In the genomic region with DNA sequence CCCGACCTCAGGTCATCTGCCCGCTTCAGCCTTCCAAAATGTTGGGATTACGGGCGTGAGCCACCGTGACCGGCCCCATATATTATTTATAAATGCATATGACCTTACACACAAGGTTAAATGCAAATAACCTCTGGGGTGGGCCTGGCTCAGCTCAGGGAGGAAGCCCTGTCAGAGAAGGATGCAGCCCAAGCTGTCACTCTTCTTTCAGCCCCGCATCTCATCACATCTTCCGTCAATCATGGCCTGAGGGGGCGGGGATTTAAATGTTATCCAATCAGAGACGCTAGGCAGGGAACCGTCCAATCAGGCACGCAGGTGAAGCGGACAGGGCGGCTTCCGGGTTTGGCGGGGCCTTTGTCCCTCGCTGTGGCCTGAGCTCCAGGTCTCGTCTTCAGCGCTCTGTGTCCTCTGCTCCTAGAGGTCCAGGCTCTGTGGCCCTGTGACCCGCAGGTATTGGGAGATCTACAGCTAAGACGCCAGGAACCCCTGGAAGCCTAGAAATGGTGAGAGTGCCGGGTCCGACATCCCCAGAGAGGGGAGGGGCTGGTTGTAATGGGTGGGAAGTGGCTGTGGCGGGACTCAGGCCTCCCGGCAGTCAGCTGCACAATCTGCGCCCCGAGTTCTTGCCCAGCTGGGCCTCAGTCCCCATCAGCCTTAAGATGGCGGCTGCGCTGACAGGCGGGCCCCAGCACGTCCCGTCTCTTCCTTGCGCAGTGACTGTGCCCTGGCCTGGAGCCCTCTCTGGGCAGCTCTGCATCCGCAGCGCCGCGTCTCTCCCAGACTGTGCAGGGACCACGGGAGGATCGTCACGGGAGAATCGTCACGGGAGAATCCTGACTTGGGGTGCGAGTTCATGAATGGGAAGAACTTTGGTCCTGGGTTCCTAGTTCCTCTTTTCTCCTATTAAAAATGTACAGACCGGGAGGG, we compare ENCODE assay signal across 8 cellular contexts. TPM values are rescaled to one million over a fixed set of nuclear protein-coding genes. Genes with fewer than 3 reads are reported as not detected.
DNase-seq lines count a peak whose midpoint lies in the region; ATAC-seq and TF ChIP-seq lines count a peak whose summit lies in the region.

A gene (plus strand): TSS at position 360 of the 930 bp plus-strand sequence. CDS start 144 bp downstream, at position 504.

- no peaks in the 10 kb centered on the region for H3K9me3 Mint-ChIP-seq in activated B cell treated with CpG ODN at 0.5 μM for 24 hours

- H3K27me3 ChIP-seq in AG04450 (ENCODE audit: control insufficient read depth, insufficient read depth, low read length), result no peaks in the 10 kb centered on the region

- POLR2A ChIA-PET in AG04450 (lab: Yijun Ruan, JAX) (interaction anchor here (0.5 to 1.9 kb wide), 8 partner anchors 14 to 816 kb away, joined by 3 to 10 read pairs (median 4); a partner anchor contains a TSS), activated B cell treated with CpG ODN at 0.5 μM for 24 hours (lab: Charles Lee) (interaction anchor here (0.6 to 2.1 kb wide), 19 partner anchors 9 to 977 kb away, joined by 3 to 33 read pairs (median 7); a partner anchor contains a TSS)

- peak within 1 kb of the TSS; percentile 100 for H3K27ac Mint-ChIP-seq in activated B cell treated with CpG ODN at 0.5 μM for 24 hours

- TF ChIP-seq CTCF in AG04450 (IDR thresholded peaks at IDR 0.05; ENCODE audit: low read depth, low read length) (no peak), activated B cell treated with CpG ODN at 0.5 μM for 24 hours (IDR thresholded peaks at IDR 0.05) (no peak)

- ATAC-seq in GM18909 (IDR thresholded peaks at IDR 0.05; ENCODE audit: poor library complexity, unreplicated experiment), result peak; percentile 97
- peak; percentile 96 for ATAC-seq in HG03196 (IDR thresholded peaks at IDR 0.05; ENCODE audit: unreplicated experiment)
- ATAC-seq in activated B cell treated with CpG ODN at 0.5 μM for 24 hours (ENCODE audit: low read depth), result peak; percentile 95

- peak within 1 kb of the TSS; percentile 87 for H3K4me3 ChIP-seq in AG04450 (ENCODE audit: low read depth, low read length)

- peaks cover 43% of the 10 kb centered on the region for H3K36me3 Mint-ChIP-seq in activated B cell treated with CpG ODN at 0.5 μM for 24 hours (ENCODE audit: low read depth)

- H3K9me3 ChIP-seq in AG04450 (ENCODE audit: control insufficient read depth, insufficient read depth, low read length), result no peaks in the 10 kb centered on the region; the same call in 1 of the 2 replicates

- DNase-seq in AG04450 (ENCODE audit: low read depth, low spot score) (peak; percentile 73), NCI-H345 (lab: John Stamatoyannopoulos, UW) (peak; percentile 93), activated B cell treated with CpG ODN at 0.5 μM for 24 hours (peak; percentile 77), caudate nucleus (lab: John Stamatoyannopoulos, UW) (peak; percentile 47 to 98 (median 91)), iris pigment epithelial cell (ENCODE audit: low read depth) (peak; percentile 94)
- DNase-seq in stimulated activated CD4-positive, alpha-beta T cell treated with anti-CD3 and anti-CD28 coated beads, Interleukin-12 subunit alpha, Interleukin-12 subunit beta, amount 100 ng/mL, for 24 hours (ENCODE audit: low read depth in 2 of 2), result peak; percentile 81 to 90

- H3K4me1 Mint-ChIP-seq in activated B cell treated with CpG ODN at 0.5 μM for 24 hours, result peaks cover 50% of the 10 kb centered on the region

- peak within 1 kb of the TSS; percentile 83 for H3K27ac ChIP-seq in AG04450 (ENCODE audit: low read depth, low read length)
- peak within 1 kb of the TSS; percentile 83 for H3K27ac ChIP-seq in caudate nucleus (ENCODE audit: low read depth, low read length)

- peak within 1 kb of the TSS; percentile 100 for H3K4me3 Mint-ChIP-seq in activated B cell treated with CpG ODN at 0.5 μM for 24 hours

- CTCF ChIA-PET in AG04450 (lab: Charles Lee) (no interaction called here), activated B cell treated with CpG ODN at 0.5 μM for 24 hours (lab: Charles Lee) (no interaction called here)

- intact Hi-C loops in activated B cell treated with CpG ODN at 0.5 μM for 24 hours (cut with micrococcal nuclease), result loop anchor here (1.0 to 10.0 kb wide), 13 partner anchors 21 to 1503 kb away; a partner anchor contains a TSS

- H3K27me3 Mint-ChIP-seq in activated B cell treated with CpG ODN at 0.5 μM for 24 hours, result no peaks in the 10 kb centered on the region

RNA-seq across cellular contexts. Expression of the gene that starts here (rescaled TPM):
- 4.8 and 5.7 TPM in 2 replicates for polyA plus RNA-seq in AG04450 (2011; rRNA removed)
- polyA minus RNA-seq in AG04450 (2011; rRNA and poly(A)+ RNA removed), result 6.9 and 11.5 TPM in 2 replicates
- 36.4 and 39.8 TPM in 2 replicates for total RNA-seq in activated B cell treated with CpG ODN at 0.5 μM for 24 hours

Comparison
In these comparisons a context has a peak if more than half of its experiments do, and no peak if none do; other contexts are left out.
1. Peak in every context shown above with its lines: DNase-seq, ATAC-seq, H3K4me3 ChIP-seq and H3K27ac ChIP-seq.